In the genomic region with DNA sequence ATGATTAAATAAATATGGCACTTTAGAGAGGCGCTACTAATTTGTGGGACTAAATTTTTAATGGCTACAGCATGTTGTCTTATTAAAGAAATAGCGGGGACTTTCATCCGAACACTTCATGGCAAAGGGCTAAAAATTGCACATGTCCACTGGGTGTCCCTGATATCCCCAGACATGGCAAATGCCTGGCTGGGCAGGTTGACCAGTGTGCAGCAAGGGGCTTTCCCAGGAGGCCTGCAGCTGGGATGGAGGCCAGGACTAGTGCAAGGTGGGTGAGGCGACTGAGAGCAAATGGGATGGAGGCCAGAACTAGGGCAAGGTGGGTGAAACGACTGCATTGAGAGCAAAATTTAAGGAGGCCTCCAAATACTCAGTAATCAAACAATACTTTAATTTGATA, we compare ENCODE assay signal across 18 cellular contexts.
"Had no signal": no experiment of that assay in that cellular context is flagged by ENCODE, and none has a peak within 500 bp of the region (broad histone marks: within the 10 kb centered on the region; RNA-seq: fewer than 3 reads in every experiment).

No MANE protein-coding gene starts in this region.

- H3K4me1 ChIP-seq: colonic mucosa, left lung, thyroid gland, upper lobe of left lung, uterus had no signal

- H3K27ac Mint-ChIP-seq: memory B cell had no signal

- H3K36me3 Mint-ChIP-seq: memory B cell; naive thymus-derived CD8-positive, alpha-beta T cell had no signal

- H3K4me2 ChIP-seq: smooth muscle cell had no signal

- H3K36me3 ChIP-seq: colonic mucosa, heart right ventricle, left lung, lower lobe of right lung, neutrophil, suprapubic skin, thyroid gland, upper lobe of left lung, uterus had no signal

- DNase-seq: colonic mucosa; effector CD4-positive, alpha-beta T cell; heart right ventricle; hypothalamus; left lung; lower lobe of right lung; mucosa of descending colon; naive thymus-derived CD8-positive, alpha-beta T cell; right cardiac atrium; stimulated activated CD4-positive, alpha-beta T cell treated with anti-CD3 and anti-CD28 coated beads, Interleukin-2, amount 100 ng/mL, for 48 hours; stimulated activated naive CD8-positive, alpha-beta T cell treated with anti-CD3 and anti-CD28 coated beads, Interleukin-15, Interleukin-2, amounts not matched to agents 100 U/mL and 50 U/mL, for 24 hours; thyroid gland; upper lobe of left lung; uterus had no signal

- H3K4me3 ChIP-seq: colonic mucosa, heart right ventricle, left lung, lower lobe of right lung, mucosa of descending colon, smooth muscle cell, suprapubic skin, thyroid gland, upper lobe of left lung, uterus had no signal

- H3K4me3 Mint-ChIP-seq: memory B cell; naive thymus-derived CD8-positive, alpha-beta T cell had no signal

- H3K9me3 ChIP-seq: colonic mucosa, heart right ventricle, left lung, lower lobe of right lung, mucosa of descending colon, neutrophil, suprapubic skin, thyroid gland, upper lobe of left lung, uterus had no signal

- H3K27ac ChIP-seq: colonic mucosa, heart right ventricle, left lung, lower lobe of right lung, neutrophil, suprapubic skin, thyroid gland, upper lobe of left lung, uterus had no signal

- H3K9me3 Mint-ChIP-seq: memory B cell; naive thymus-derived CD8-positive, alpha-beta T cell had no signal

- H3K27me3 ChIP-seq: colonic mucosa, heart right ventricle, left lung, suprapubic skin, thyroid gland, upper lobe of left lung, uterus had no signal
